Comparison of ENCODE assay signal across 20 cellular contexts in genomic region chr2:18432999-18433398, GRCh38.
DNase-seq lines count a peak whose midpoint lies in the region; ATAC-seq, FAIRE-seq and TF ChIP-seq lines count a peak whose summit lies in the region.
"Had no signal": no experiment of that assay in that cellular context is flagged by ENCODE, and none has a peak within 500 bp of the region (broad histone marks: within the 10 kb centered on the region; RNA-seq: fewer than 3 reads in every experiment).

No MANE protein-coding gene starts in this region.

- no peaks in the 10 kb centered on the region for H3K27me3 ChIP-seq in left ventricle myocardium inferior (ENCODE audit: low read depth)
- no peaks in the 10 kb centered on the region for H3K27me3 ChIP-seq in muscle layer of colon (ENCODE audit: control insufficient read depth in 1 of 2, insufficient read depth in 2 of 2, low read length in 2 of 2)
- no peaks in the 10 kb centered on the region; the same call in 1 of the 2 replicates for H3K27me3 ChIP-seq in Caco-2 (replicated peaks; ENCODE audit: control insufficient read depth, insufficient read depth, low read length)
- H3K27me3 ChIP-seq: heart right ventricle had no signal

- H3K27ac Mint-ChIP-seq in Caco-2 (ENCODE audit: unreplicated experiment), result no peak overlapping the region
- H3K27ac Mint-ChIP-seq: activated CD8-positive, alpha-beta T cell treated with anti-CD3 and anti-CD28 coated beads for 36 hours; activated naive CD8-positive, alpha-beta T cell treated with anti-CD3 and anti-CD28 coated beads, Interleukin-2, amount 50 U/mL, for 24 hours; activated T-helper 1 cell treated with anti-CD3 and anti-CD28 coated beads, Interleukin-12 subunit alpha, Interleukin-12 subunit beta, Interleukin-2, Interleukin-4 antibody, amounts not matched to agents 30 ng/mL and 10 ng/mL and 1 ng/mL, durations not matched to agents 14 hours and 24 hours and 36 hours; natural killer cell had no signal

- peak; percentile 42 for DNase-seq in Right ventricle myocardium superior
- no peak for DNase-seq in left ventricle myocardium inferior
- DNase-seq in left cardiac atrium, result no peak
- DNase-seq in Caco-2, result no peak
- no peak for DNase-seq in HTR-8/SVneo (ENCODE audit: insufficient read length, low spot score)
- no peak for DNase-seq in activated naive CD4-positive, alpha-beta T cell treated with Interleukin-2 at 50 U/mL for 16 hours
- DNase-seq: activated CD8-positive, alpha-beta T cell treated with anti-CD3 and anti-CD28 coated beads for 36 hours; activated naive CD8-positive, alpha-beta T cell treated with anti-CD3 and anti-CD28 coated beads, Interleukin-2, amount 50 U/mL, for 24 hours; DND-41; heart right ventricle; kidney glomerular epithelial cell; natural killer cell; NCI-H1694 treated with DMSO at 0.1 percent for 48 hours; NCI-H524 treated with DMSO at 0.1 percent for 48 hours; stimulated activated CD4-positive, alpha-beta T cell treated with anti-CD3 and anti-CD28 coated beads, Interleukin-2, amount 100 ng/mL, for 24 hours had no signal

- H3K9me3 Mint-ChIP-seq in Caco-2 (ENCODE audit: unreplicated experiment), result no peaks in the 10 kb centered on the region
- H3K9me3 Mint-ChIP-seq: activated CD8-positive, alpha-beta T cell treated with anti-CD3 and anti-CD28 coated beads for 36 hours; activated naive CD8-positive, alpha-beta T cell treated with anti-CD3 and anti-CD28 coated beads, Interleukin-2, amount 50 U/mL, for 24 hours; activated T-helper 1 cell treated with anti-CD3 and anti-CD28 coated beads, Interleukin-12 subunit alpha, Interleukin-12 subunit beta, Interleukin-2, Interleukin-4 antibody, amounts not matched to agents 30 ng/mL and 10 ng/mL and 1 ng/mL, durations not matched to agents 14 hours and 24 hours and 36 hours; natural killer cell had no signal

- intact Hi-C loops in Right ventricle myocardium superior (cut with DNase I) (loop anchor here (10.0 kb wide), 1 partner anchor 932 kb away; no protein-coding TSS in a partner anchor), left ventricle myocardium inferior (cut with micrococcal nuclease) (no loop called here), left cardiac atrium (cut with DNase I) (loop anchor here in 1 of 2 donors (10.0 kb wide), 2 partner anchors 932 to 1432 kb away; no protein-coding TSS in a partner anchor), Caco-2 (cut with micrococcal nuclease; ENCODE audit: unreplicated experiment) (loop anchor here (10.0 kb wide), 1 partner anchor 1432 kb away; no protein-coding TSS in a partner anchor)

- no peak overlapping the region for H3K9ac ChIP-seq in muscle layer of colon (ENCODE audit: low read length)

- H3K4me3 Mint-ChIP-seq in Caco-2 (ENCODE audit: unreplicated experiment), result no peak overlapping the region
- H3K4me3 Mint-ChIP-seq: activated CD8-positive, alpha-beta T cell treated with anti-CD3 and anti-CD28 coated beads for 36 hours; activated naive CD8-positive, alpha-beta T cell treated with anti-CD3 and anti-CD28 coated beads, Interleukin-2, amount 50 U/mL, for 24 hours; activated T-helper 1 cell treated with anti-CD3 and anti-CD28 coated beads, Interleukin-12 subunit alpha, Interleukin-12 subunit beta, Interleukin-2, Interleukin-4 antibody, amounts not matched to agents 30 ng/mL and 10 ng/mL and 1 ng/mL, durations not matched to agents 14 hours and 24 hours and 36 hours; natural killer cell had no signal

- no peak overlapping the region for H3K27ac ChIP-seq in left ventricle myocardium inferior (replicated peaks)
- H3K27ac ChIP-seq in muscle layer of colon (ENCODE audit: low read depth, low read length), result peak overlapping the region; percentile 47
- H3K27ac ChIP-seq: heart right ventricle had no signal

- CTCF ChIA-PET in Caco-2 (lab: Charles Lee), result no interaction called here

- no TSS peak for BruUV-seq in Caco-2 (replicated peaks; lab: Mats Ljungman, UMichigan)

- no peaks in the 10 kb centered on the region for H3K36me3 Mint-ChIP-seq in Caco-2 (ENCODE audit: insufficient read depth, unreplicated experiment)
- H3K36me3 Mint-ChIP-seq: natural killer cell had no signal

- no peaks in the 10 kb centered on the region for H3K4me1 ChIP-seq in left ventricle myocardium inferior
- peaks cover 20% of the 10 kb centered on the region for H3K4me1 ChIP-seq in muscle layer of colon (ENCODE audit: insufficient read depth, low read length)
- no peaks in the 10 kb centered on the region for H3K4me1 ChIP-seq in Caco-2

- TF ChIP-seq CTCF in left ventricle myocardium inferior (IDR thresholded peaks at IDR 0.05; ENCODE audit: borderline replicate concordance) (no peak), Caco-2 (IDR thresholded peaks at IDR 0.05; ENCODE audit: insufficient read depth in 1 of 2, low read depth in 1 of 2, low read length in 1 of 2, severe bottlenecking in 1 of 2, unreplicated experiment in 1 of 2) (no peak)

- ATAC-seq in Right ventricle myocardium superior (ENCODE audit: poor library complexity) (peak; percentile 41), left cardiac atrium (peak; percentile 43 to 80), GM21576 (IDR thresholded peaks at IDR 0.05; ENCODE audit: unreplicated experiment) (no peak)
- ATAC-seq: activated CD8-positive, alpha-beta T cell treated with anti-CD3 and anti-CD28 coated beads for 36 hours; activated naive CD8-positive, alpha-beta T cell treated with anti-CD3 and anti-CD28 coated beads, Interleukin-2, amount 50 U/mL, for 24 hours; natural killer cell had no signal

- FAIRE-seq in HTR-8/SVneo (lab: Jason Lieb, UNC), result no peak
- FAIRE-seq: colon, H1 had no signal

- POLR2A ChIA-PET in Caco-2 (lab: Charles Lee), result no interaction called here

- H3K27me3 Mint-ChIP-seq in Caco-2 (ENCODE audit: insufficient read depth, unreplicated experiment), result peaks cover 16% of the 10 kb centered on the region

- H3K4me3 ChIP-seq in left ventricle myocardium inferior (no peak overlapping the region), muscle layer of colon (ENCODE audit: low read depth in 1 of 2, low read length in 2 of 2) (no peak overlapping the region), Caco-2 (ENCODE audit: low read depth, low read length) (no peak overlapping the region)
- H3K4me3 ChIP-seq: heart right ventricle had no signal

- no peaks in the 10 kb centered on the region for H3K36me3 ChIP-seq in left ventricle myocardium inferior
- H3K36me3 ChIP-seq in muscle layer of colon (ENCODE audit: insufficient read depth, low read length), result no peaks in the 10 kb centered on the region
- H3K36me3 ChIP-seq in Caco-2 (ENCODE audit: control insufficient read depth, insufficient read depth, low read length), result no peaks in the 10 kb centered on the region
- H3K36me3 ChIP-seq: heart right ventricle had no signal

- H3K4me1 Mint-ChIP-seq in Caco-2 (ENCODE audit: low read depth, unreplicated experiment), result no peaks in the 10 kb centered on the region
- H3K4me1 Mint-ChIP-seq: activated naive CD8-positive, alpha-beta T cell treated with anti-CD3 and anti-CD28 coated beads, Interleukin-2, amount 50 U/mL, for 24 hours; natural killer cell had no signal

- H3K9me3 ChIP-seq in left ventricle myocardium inferior (replicated peaks) (no peaks in the 10 kb centered on the region), muscle layer of colon (ENCODE audit: low read length) (no peaks in the 10 kb centered on the region), Caco-2 (no peaks in the 10 kb centered on the region)
